Comparison of ENCODE assay signal across 12 cellular contexts in the genomic region with DNA sequence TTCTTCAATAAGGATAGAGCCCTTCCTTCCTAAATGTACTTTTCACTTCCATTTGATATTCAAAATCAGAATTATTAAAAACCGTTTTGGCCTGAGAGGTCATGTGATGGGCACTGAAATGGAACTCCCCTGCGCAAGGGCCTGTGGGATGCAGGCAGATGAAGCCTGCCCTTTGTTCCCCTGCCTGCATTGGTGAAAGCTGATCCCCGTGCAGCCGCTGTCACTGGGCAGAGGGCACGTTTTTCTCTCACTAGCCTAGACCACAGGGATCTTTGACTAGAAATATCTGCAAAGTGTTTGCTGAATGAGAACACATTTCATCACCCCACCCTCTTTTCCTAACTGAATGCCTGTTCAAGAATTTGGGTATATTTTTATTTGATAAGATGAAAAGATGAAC.
DNase-seq lines count a peak whose midpoint lies in the region.
"Had no signal": no experiment of that assay in that cellular context is flagged by ENCODE, and none has a peak within 500 bp of the region (broad histone marks: within the 10 kb centered on the region; RNA-seq: fewer than 3 reads in every experiment).

No MANE protein-coding gene starts in this region.

- DNase-seq in NCI-H748 (lab: John Stamatoyannopoulos, UW; ENCODE audit: unreplicated experiment) (peak; percentile 32), NCI-H748 treated with DMSO at 0.1 percent for 48 hours (lab: John Stamatoyannopoulos, UW) (no peak), RPMI7951 (ENCODE audit: low read depth) (peak; percentile 44), iPS-NIHi11 (ENCODE audit: low spot score) (peak; percentile 42), SKM-1 treated with dmso at 0.1 percent for 144 hours (lab: John Stamatoyannopoulos, UW; ENCODE audit: unreplicated experiment) (no peak), NCI-H2029 treated with DMSO at 0.1 percent for 48 hours (lab: John Stamatoyannopoulos, UW) (no peak), HUDEP-2 (lab: John Stamatoyannopoulos, UW; ENCODE audit: unreplicated experiment in 76 of 76) (no peak)
- DNase-seq: activated T-cell treated with anti-CD3 and anti-CD28 coated beads for 4 hours; stimulated activated CD4-positive, alpha-beta T cell treated with anti-CD3 and anti-CD28 coated beads, Interleukin-1b, Interleukin-23, amount 100 ng/mL, for 48 hours had no signal

- H3K9me3 ChIP-seq in skeletal muscle satellite cell (replicated peaks; ENCODE audit: low read length), result peaks cover 4% of the 10 kb centered on the region

- H3K36me3 ChIP-seq in skeletal muscle satellite cell (ENCODE audit: insufficient read depth, low read length), result peaks cover 6% of the 10 kb centered on the region

- no peak overlapping the region for H3K4me3 ChIP-seq in skeletal muscle satellite cell (ENCODE audit: low read length)
- H3K4me3 ChIP-seq: A549, GM12878 had no signal

- H3K27me3 ChIP-seq in skeletal muscle satellite cell (ENCODE audit: control insufficient read depth, insufficient read depth, low read length), result no peaks in the 10 kb centered on the region

- peaks cover 52% of the 10 kb centered on the region for H3K4me1 ChIP-seq in skeletal muscle satellite cell (ENCODE audit: control insufficient read depth, insufficient read depth, low read length)
- H3K4me1 ChIP-seq: A549 had no signal

- H3K9ac ChIP-seq in skeletal muscle satellite cell (ENCODE audit: low read depth, low read length), result peak overlapping the region; percentile 91

- H3K4me2 ChIP-seq in skeletal muscle satellite cell (ENCODE audit: low read length), result peak overlapping the region; percentile 80
- H3K4me2 ChIP-seq: A549 had no signal

Comparison
In these comparisons a context has a peak if more than half of its experiments do, and no peak if none do; other contexts are left out.
1. DNase-seq: peak in NCI-H748 (single experiment), RPMI7951 (single experiment) and iPS-NIHi11 (single experiment); none in NCI-H748 treated with DMSO at 0.1 percent for 48 hours (single experiment), SKM-1 treated with dmso at 0.1 percent for 144 hours (single experiment), NCI-H2029 treated with DMSO at 0.1 percent for 48 hours (single experiment) and HUDEP-2 (0 of 76).